ENCODE assay signal across 32 cellular contexts in the genomic region with DNA sequence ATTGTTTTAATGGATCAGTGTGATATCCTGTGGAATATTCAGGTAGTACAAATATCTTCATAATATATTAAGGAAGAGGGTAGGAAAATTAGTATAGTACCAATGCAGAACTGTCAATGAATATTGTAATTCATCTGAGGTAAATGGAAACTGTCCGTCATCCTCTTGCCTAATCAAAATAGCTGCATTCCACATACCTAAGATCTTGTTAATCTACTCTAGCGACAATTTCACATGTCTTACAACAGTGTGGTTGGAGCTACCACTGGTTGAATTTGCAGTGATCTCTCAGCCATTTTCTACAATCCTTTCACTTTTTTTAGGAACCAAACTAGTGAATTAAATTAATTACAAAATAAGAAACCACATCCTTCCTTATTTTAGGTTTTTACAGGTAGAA.
"Had no signal": no experiment of that assay in that cellular context is flagged by ENCODE, and none has a peak within 500 bp of the region (broad histone marks: within the 10 kb centered on the region; RNA-seq: fewer than 3 reads in every experiment).

No MANE protein-coding gene starts in this region.

- DNase-seq: activated CD4-positive, alpha-beta memory T cell treated with anti-CD3 and anti-CD28 coated beads, Interleukin-2, amount 10 ng/mL, durations not matched to agents 7 days and 5 days; activated CD4-positive, alpha-beta T cell treated with anti-CD3 and anti-CD28 coated beads for 36 hours; activated CD4-positive, alpha-beta T cell treated with anti-CD3 and anti-CD28 coated beads, Interleukin-2, amount 10 ng/mL, durations not matched to agents 7 days and 5 days; activated CD4-positive, alpha-beta T cell treated with anti-CD3 and anti-CD28 coated beads, Interleukin-2, amount 50 U/mL, for 4 hours; activated CD4-positive, CD25-positive, alpha-beta regulatory T cell; activated CD4-positive, CD25-positive, alpha-beta regulatory T cell treated with anti-CD3 and anti-CD28 coated beads, Interleukin-2, amount 50 U/mL, for 72 hours; activated CD8-positive, alpha-beta memory T cell treated with anti-CD3 and anti-CD28 coated beads, Interleukin-2, amount 50 U/mL, for 48 hours; activated gamma-delta T cell; activated naive CD4-positive, alpha-beta T cell; activated naive CD4-positive, alpha-beta T cell treated with anti-CD3 and anti-CD28 coated beads, Interleukin-2, amount 10 ng/mL, durations not matched to agents 7 days and 5 days; activated naive CD8-positive, alpha-beta T cell treated with anti-CD3 and anti-CD28 coated beads, Interleukin-2, amount 10 ng/mL, durations not matched to agents 7 days and 5 days; activated T-cell treated with anti-CD3 and anti-CD28 coated beads for 4 hours; activated T-cell treated with anti-CD3 and anti-CD28 coated beads, Interleukin-2, amount 50 U/mL, for 24 hours; activated T-cell treated with anti-CD3 and anti-CD28 coated beads, Interleukin-2, amount 50 U/mL, for 72 hours; amniotic stem cell; anterior cingulate cortex; brain microvascular endothelial cell; cortex of kidney; dermis blood vessel endothelial cell; effector CD4-positive, alpha-beta T cell; effector memory CD8-positive, alpha-beta T cell; esophagus squamous epithelium; foreskin melanocyte; SW 1271; T-cell; T1000 had no signal

- H3K4me1 ChIP-seq: esophagus squamous epithelium had no signal

- H3K27ac ChIP-seq: brain microvascular endothelial cell, epithelial cell of prostate, esophagus squamous epithelium, gastroesophageal sphincter had no signal

- FAIRE-seq: astrocyte, bronchial epithelial cell, colon had no signal

- H3K27me3 ChIP-seq: brain microvascular endothelial cell, esophagus squamous epithelium, gastroesophageal sphincter had no signal

- ATAC-seq: activated CD4-positive, alpha-beta T cell treated with anti-CD3 and anti-CD28 coated beads for 36 hours; activated naive CD4-positive, alpha-beta T cell treated with anti-CD3 and anti-CD28 coated beads, Interleukin-2, amount 50 U/mL, for 72 hours; activated T-cell treated with anti-CD3 and anti-CD28 coated beads, Interleukin-2, amount 50 U/mL, for 72 hours; effector memory CD8-positive, alpha-beta T cell; gastroesophageal sphincter; T-cell had no signal

- H3K4me3 ChIP-seq: esophagus squamous epithelium, gastroesophageal sphincter had no signal

- H3K36me3 ChIP-seq: brain microvascular endothelial cell, esophagus squamous epithelium, gastroesophageal sphincter had no signal

- H3K9me3 ChIP-seq: esophagus squamous epithelium, gastroesophageal sphincter had no signal
